29 cellular contexts compared by ENCODE assay signal in genomic region chr18:51125976-51126375, GRCh38.
"Had no signal": no experiment of that assay in that cellular context is flagged by ENCODE, and none has a peak within 500 bp of the region (broad histone marks: within the 10 kb centered on the region; RNA-seq: fewer than 3 reads in every experiment).

No MANE protein-coding gene starts in this region.

- H3K9me3 ChIP-seq: adrenal gland, body of pancreas, colonic mucosa had no signal

- H3K27me3 Mint-ChIP-seq: activated CD4-positive, alpha-beta T cell treated with anti-CD3 and anti-CD28 coated beads for 36 hours; activated CD4-positive, alpha-beta T cell treated with anti-CD3 and anti-CD28 coated beads, Interleukin-2, amount 10 ng/mL, durations not matched to agents 24 days and 14 days; activated naive CD4-positive, alpha-beta T cell treated with anti-CD3 and anti-CD28 coated beads, Interleukin-2, amount 10 ng/mL, durations not matched to agents 7 days and 5 days; activated naive CD8-positive, alpha-beta T cell treated with anti-CD3 and anti-CD28 coated beads, Interleukin-2, amount 50 U/mL, for 24 hours; activated T-cell treated with anti-CD3 and anti-CD28 coated beads, Interleukin-2, amount 50 U/mL, for 24 hours had no signal

- H3K4me3 Mint-ChIP-seq: activated CD4-positive, alpha-beta memory T cell treated with anti-CD3 and anti-CD28 coated beads for 36 hours; activated CD4-positive, alpha-beta T cell treated with anti-CD3 and anti-CD28 coated beads for 36 hours; activated CD4-positive, alpha-beta T cell treated with anti-CD3 and anti-CD28 coated beads, Interleukin-2, amount 10 ng/mL, durations not matched to agents 24 days and 14 days; activated CD8-positive, alpha-beta T cell treated with anti-CD3 and anti-CD28 coated beads, Interleukin-2, amount 10 ng/mL, durations not matched to agents 7 days and 5 days; activated naive CD4-positive, alpha-beta T cell treated with anti-CD3 and anti-CD28 coated beads, Interleukin-2, amount 10 ng/mL, durations not matched to agents 7 days and 5 days; activated naive CD8-positive, alpha-beta T cell treated with anti-CD3 and anti-CD28 coated beads, Interleukin-2, amount 50 U/mL, for 24 hours; activated T-cell treated with anti-CD3 and anti-CD28 coated beads, Interleukin-2, amount 50 U/mL, for 24 hours; activated T-cell treated with anti-CD3 and anti-CD28 coated beads, Interleukin-2, amount 50 U/mL, for 72 hours; T-cell; T-helper 1 cell treated with Interleukin-12 subunit alpha and Interleukin-12 subunit beta and Interleukin-4 antibody, amounts not matched to agents 30 μg/mL and 1 μg/mL, for 36 hours; T-helper 2 cell treated with Interferon-gamma antibody and Interleukin-4, amounts not matched to agents 5 μg/mL and 100 μg/mL, for 36 hours had no signal

- H3K4me1 ChIP-seq: adrenal gland, body of pancreas, colonic mucosa had no signal

- H3K27me3 ChIP-seq: adrenal gland, body of pancreas, colonic mucosa had no signal

- H3K27ac ChIP-seq: adrenal gland, body of pancreas, colonic mucosa, epithelial cell of prostate had no signal

- H3K36me3 ChIP-seq: adrenal gland, colonic mucosa had no signal

- H3K27ac Mint-ChIP-seq: activated CD4-positive, alpha-beta memory T cell treated with anti-CD3 and anti-CD28 coated beads for 36 hours; activated CD4-positive, alpha-beta T cell treated with anti-CD3 and anti-CD28 coated beads for 36 hours; activated CD4-positive, alpha-beta T cell treated with anti-CD3 and anti-CD28 coated beads, Interleukin-2, amount 10 ng/mL, durations not matched to agents 24 days and 14 days; activated CD8-positive, alpha-beta T cell treated with anti-CD3 and anti-CD28 coated beads, Interleukin-2, amount 10 ng/mL, durations not matched to agents 7 days and 5 days; activated naive CD4-positive, alpha-beta T cell treated with anti-CD3 and anti-CD28 coated beads, Interleukin-2, amount 10 ng/mL, durations not matched to agents 7 days and 5 days; activated naive CD8-positive, alpha-beta T cell treated with anti-CD3 and anti-CD28 coated beads, Interleukin-2, amount 50 U/mL, for 24 hours; activated T-cell treated with anti-CD3 and anti-CD28 coated beads, Interleukin-2, amount 50 U/mL, for 24 hours; activated T-cell treated with anti-CD3 and anti-CD28 coated beads, Interleukin-2, amount 50 U/mL, for 72 hours; T-cell; T-helper 1 cell treated with Interleukin-12 subunit alpha and Interleukin-12 subunit beta and Interleukin-4 antibody, amounts not matched to agents 30 μg/mL and 1 μg/mL, for 36 hours; T-helper 2 cell treated with Interferon-gamma antibody and Interleukin-4, amounts not matched to agents 5 μg/mL and 100 μg/mL, for 36 hours had no signal

- H3K4me1 Mint-ChIP-seq: activated CD4-positive, alpha-beta T cell treated with anti-CD3 and anti-CD28 coated beads for 36 hours; activated CD4-positive, alpha-beta T cell treated with anti-CD3 and anti-CD28 coated beads, Interleukin-2, amount 10 ng/mL, durations not matched to agents 24 days and 14 days; activated naive CD4-positive, alpha-beta T cell treated with anti-CD3 and anti-CD28 coated beads, Interleukin-2, amount 10 ng/mL, durations not matched to agents 7 days and 5 days; T-cell had no signal

- DNase-seq: activated CD4-positive, alpha-beta memory T cell treated with anti-CD3 and anti-CD28 coated beads for 36 hours; activated CD4-positive, alpha-beta T cell treated with anti-CD3 and anti-CD28 coated beads for 36 hours; activated CD4-positive, alpha-beta T cell treated with anti-CD3 and anti-CD28 coated beads, Interleukin-2, amount 10 ng/mL, durations not matched to agents 24 days and 14 days; activated CD4-positive, CD25-positive, alpha-beta regulatory T cell; activated CD4-positive, CD25-positive, alpha-beta regulatory T cell treated with anti-CD3 and anti-CD28 coated beads, Interleukin-2, amount 50 U/mL, for 72 hours; activated CD8-positive, alpha-beta T cell treated with anti-CD3 and anti-CD28 coated beads, Interleukin-2, amount 10 ng/mL, durations not matched to agents 7 days and 5 days; activated gamma-delta T cell; activated naive CD4-positive, alpha-beta T cell; activated naive CD4-positive, alpha-beta T cell treated with anti-CD3 and anti-CD28 coated beads, Interleukin-2, amount 10 ng/mL, durations not matched to agents 7 days and 5 days; activated naive CD8-positive, alpha-beta T cell treated with anti-CD3 and anti-CD28 coated beads, Interleukin-2, amount 50 U/mL, for 24 hours; activated T-cell treated with anti-CD3 and anti-CD28 coated beads for 4 hours; activated T-cell treated with anti-CD3 and anti-CD28 coated beads, Interleukin-2, amount 50 U/mL, for 24 hours; activated T-cell treated with anti-CD3 and anti-CD28 coated beads, Interleukin-2, amount 50 U/mL, for 72 hours; adrenal gland; amygdala; body of pancreas; central memory CD4-positive, alpha-beta T cell; cerebellar nuclear complex; colonic mucosa; effector CD8-positive, alpha-beta T cell; foreskin fibroblast; head of caudate nucleus; SW 1271; T-cell; T1000 had no signal

- H3K9me3 Mint-ChIP-seq: activated CD4-positive, alpha-beta memory T cell treated with anti-CD3 and anti-CD28 coated beads for 36 hours; activated CD4-positive, alpha-beta T cell treated with anti-CD3 and anti-CD28 coated beads, Interleukin-2, amount 10 ng/mL, durations not matched to agents 24 days and 14 days; activated naive CD4-positive, alpha-beta T cell treated with anti-CD3 and anti-CD28 coated beads, Interleukin-2, amount 10 ng/mL, durations not matched to agents 7 days and 5 days; activated naive CD4-positive, alpha-beta T cell treated with anti-CD3 and anti-CD28 coated beads, Interleukin-2, amount 50 U/mL, for 72 hours; activated naive CD8-positive, alpha-beta T cell treated with anti-CD3 and anti-CD28 coated beads, Interleukin-2, amount 50 U/mL, for 24 hours; activated T-cell treated with anti-CD3 and anti-CD28 coated beads, Interleukin-2, amount 50 U/mL, for 24 hours; activated T-cell treated with anti-CD3 and anti-CD28 coated beads, Interleukin-2, amount 50 U/mL, for 72 hours; T-cell; T-helper 1 cell treated with Interleukin-12 subunit alpha and Interleukin-12 subunit beta and Interleukin-4 antibody, amounts not matched to agents 30 μg/mL and 1 μg/mL, for 36 hours; T-helper 2 cell treated with Interferon-gamma antibody and Interleukin-4, amounts not matched to agents 5 μg/mL and 100 μg/mL, for 36 hours had no signal

- H3K4me3 ChIP-seq: adrenal gland, body of pancreas, colonic mucosa had no signal

- H3K36me3 Mint-ChIP-seq: activated CD4-positive, alpha-beta memory T cell treated with anti-CD3 and anti-CD28 coated beads for 36 hours; activated naive CD4-positive, alpha-beta T cell treated with anti-CD3 and anti-CD28 coated beads, Interleukin-2, amount 10 ng/mL, durations not matched to agents 7 days and 5 days; activated naive CD4-positive, alpha-beta T cell treated with anti-CD3 and anti-CD28 coated beads, Interleukin-2, amount 50 U/mL, for 72 hours; T-cell had no signal
